10 cellular contexts compared by ENCODE assay signal in genomic region chr1:145751491-145752021, GRCh38. TPM values are rescaled to one million over a fixed set of nuclear protein-coding genes. Genes with fewer than 3 reads are reported as not detected.
DNase-seq lines count a peak whose midpoint lies in the region; ATAC-seq, FAIRE-seq and TF ChIP-seq lines count a peak whose summit lies in the region.
"Had no signal": no experiment of that assay in that cellular context is flagged by ENCODE, and none has a peak within 500 bp of the region (broad histone marks: within the 10 kb centered on the region; RNA-seq: fewer than 3 reads in every experiment).

No MANE protein-coding gene starts in this region.

- peak overlapping the region; percentile 24 to 39; a peak in 2 of 6 replicates for H3K27ac ChIP-seq in A549
- peak overlapping the region; percentile 99 for H3K27ac ChIP-seq in IMR-90 (ENCODE audit: insufficient read depth, low read length)
- no peak overlapping the region for H3K27ac ChIP-seq in naive thymus-derived CD4-positive, alpha-beta T cell (ENCODE audit: low read depth, low read length)
- H3K27ac ChIP-seq: BLaER1 treated with 17β-estradiol and CSF1 and Interleukin-3, amounts not matched to agents 10 nM and 100 nM; Peyer's patch had no signal

- H4K8ac ChIP-seq in IMR-90 (ENCODE audit: low read depth in 2 of 2, low read length in 2 of 2) = peak overlapping the region in 1 of 2 experiments; percentile 95; a peak in 2 of 4 replicates

- H3K4me3 ChIP-seq in A549 = no peak overlapping the region
- H3K4me3 ChIP-seq in IMR-90 (ENCODE audit: insufficient read depth, low read depth, low read length) = no peak overlapping the region
- H3K4me3 ChIP-seq in naive thymus-derived CD4-positive, alpha-beta T cell (ENCODE audit: low read length) = no peak overlapping the region
- H3K4me3 ChIP-seq: BLaER1 treated with 17β-estradiol and CSF1 and Interleukin-3, amounts not matched to agents 10 nM and 100 nM; Peyer's patch had no signal

- H3K9me3 ChIP-seq in A549 (no peaks in the 10 kb centered on the region), IMR-90 (ENCODE audit: control insufficient read depth, insufficient read depth, low read length) (no peaks in the 10 kb centered on the region)
- H3K9me3 ChIP-seq in naive thymus-derived CD4-positive, alpha-beta T cell (ENCODE audit: control insufficient read depth in 2 of 3, low read length in 3 of 3) = no peaks in the 10 kb centered on the region
- H3K9me3 ChIP-seq: BLaER1 treated with 17β-estradiol and CSF1 and Interleukin-3, amounts not matched to agents 10 nM and 100 nM; Peyer's patch had no signal

- peak overlapping the region; percentile 95 for H2BK120ac ChIP-seq in IMR-90 (ENCODE audit: low read depth, low read length)

- peak overlapping the region; percentile 91 for H3K23ac ChIP-seq in IMR-90 (ENCODE audit: low read depth, low read length)

- ATAC-seq in A549 = no peak
- peak; percentile 91 for ATAC-seq in IMR-90 (ENCODE audit: low read depth)
- no peak for ATAC-seq in HG03196 (IDR thresholded peaks at IDR 0.05; ENCODE audit: unreplicated experiment)
- ATAC-seq in naive thymus-derived CD4-positive, alpha-beta T cell = no peak

- peak overlapping the region; percentile 99 for H2AK5ac ChIP-seq in IMR-90 (ENCODE audit: low read depth, low read length)

- peak overlapping the region; percentile 97 for H4K5ac ChIP-seq in IMR-90 (ENCODE audit: low read depth, low read length)

- H3K36me3 Mint-ChIP-seq in mesothelial cell of epicardium = peaks cover 26% of the 10 kb centered on the region
- peaks cover 21 to 52% (median 32%) of the 10 kb centered on the region in 5 donors for H3K36me3 Mint-ChIP-seq in naive thymus-derived CD4-positive, alpha-beta T cell

- TF ChIP-seq EP300 in A549 (IDR thresholded peaks at IDR 0.05) = no peak

- H3K4me3 Mint-ChIP-seq in mesothelial cell of epicardium = no peak overlapping the region
- no peak overlapping the region for H3K4me3 Mint-ChIP-seq in naive thymus-derived CD4-positive, alpha-beta T cell

- dilution Hi-C loops in IMR-90 (cut with HindIII; ENCODE audit: low sequenced_read_pairs, unreplicated experiment) = no loop called here

- H4K91ac ChIP-seq in IMR-90 (ENCODE audit: insufficient read depth, low read depth, low read length) = peak overlapping the region; percentile 94; the same call in 1 of the 2 replicates

- H3K9me3 Mint-ChIP-seq in mesothelial cell of epicardium = no peaks in the 10 kb centered on the region
- no peaks in the 10 kb centered on the region for H3K9me3 Mint-ChIP-seq in naive thymus-derived CD4-positive, alpha-beta T cell

- no peak overlapping the region for H3K4me2 ChIP-seq in A549
- H3K4me2 ChIP-seq in IMR-90 (ENCODE audit: low read depth, low read length) = peak overlapping the region; percentile 69
- H3K4me2 ChIP-seq: BLaER1 treated with 17β-estradiol and CSF1 and Interleukin-3, amounts not matched to agents 10 nM and 100 nM had no signal

- H3K9me1 ChIP-seq in IMR-90 (ENCODE audit: insufficient read depth, low read length) = peaks cover 13% of the 10 kb centered on the region

- H2BK5ac ChIP-seq in IMR-90 (ENCODE audit: low read depth, low read length, poor library complexity, severe bottlenecking) = peak overlapping the region; percentile 99

- no peaks in the 10 kb centered on the region for H3K27me3 Mint-ChIP-seq in mesothelial cell of epicardium (ENCODE audit: low read depth)
- no peaks in the 10 kb centered on the region for H3K27me3 Mint-ChIP-seq in naive thymus-derived CD4-positive, alpha-beta T cell

- H3K14ac ChIP-seq in IMR-90 (replicated peaks; ENCODE audit: low read depth, low read length) = peak overlapping the region; percentile 92

- in situ Hi-C loops in IMR-90 (cut with MboI; ENCODE audit: low sequenced_read_pairs) = no loop called here

- POLR2A ChIA-PET in A549 (lab: Yijun Ruan, JAX) (no interaction called here), IMR-90 (lab: Charles Lee; ENCODE audit: unreplicated experiment) (interaction anchor here (1.0 kb wide), 1 partner anchor 12 kb away, joined by 3 read pairs; no protein-coding TSS in a partner anchor)
- POLR2A ChIA-PET in naive thymus-derived CD4-positive, alpha-beta T cell (lab: Charles Lee) = no interaction called here

- no peaks in the 10 kb centered on the region for H3K27me3 ChIP-seq in IMR-90 (ENCODE audit: control insufficient read depth, insufficient read depth, low read length)
- H3K27me3 ChIP-seq in naive thymus-derived CD4-positive, alpha-beta T cell (ENCODE audit: control insufficient read depth in 2 of 2, insufficient read depth in 2 of 2, low read length in 2 of 2) = no peaks in the 10 kb centered on the region
- H3K27me3 ChIP-seq: BLaER1 treated with 17β-estradiol and CSF1 and Interleukin-3, amounts not matched to agents 10 nM and 100 nM; Peyer's patch had no signal

- H3K79me1 ChIP-seq in IMR-90 (ENCODE audit: low read depth in 1 of 2, low read length in 2 of 2) = peaks cover 27 to 80% of the 10 kb centered on the region in 2 experiments

- H2AFZ ChIP-seq in IMR-90 (replicated peaks; ENCODE audit: low read length, poor library complexity) = peak overlapping the region; percentile 47

- peak overlapping the region; percentile 97 for H3K18ac ChIP-seq in IMR-90 (ENCODE audit: low read depth, low read length)

- no peak for FAIRE-seq in A549 (lab: Jason Lieb, UNC)

- TF ChIP-seq CTCF in A549 (IDR thresholded peaks at IDR 0.05) (no peak), IMR-90 (conservative IDR thresholded peaks at IDR 0.05; ENCODE audit: low read depth, low read length) (no peak), mesothelial cell of epicardium (IDR thresholded peaks at IDR 0.05; ENCODE audit: unreplicated experiment) (no peak)

- BruUV-seq in IMR-90 (replicated peaks; lab: Mats Ljungman, UMichigan) = no TSS peak

- peak overlapping the region; percentile 84 for H2AK9ac ChIP-seq in IMR-90 (replicated peaks; ENCODE audit: low read depth, low read length, poor library complexity)

- H3K4ac ChIP-seq in IMR-90 (ENCODE audit: low read depth, low read length) = peak overlapping the region; percentile 99

- peak overlapping the region; percentile 89 for H3K56ac ChIP-seq in IMR-90 (ENCODE audit: extremely low read depth, insufficient read depth, low read length)

- H3K9ac ChIP-seq in IMR-90 (ENCODE audit: low read depth, low read length) = peak overlapping the region; percentile 49
- H3K9ac ChIP-seq: BLaER1 treated with 17β-estradiol and CSF1 and Interleukin-3, amounts not matched to agents 10 nM and 100 nM had no signal

- TF ChIP-seq RAD21 in A549 (conservative IDR thresholded peaks at IDR 0.05 in 1 of 2, IDR thresholded peaks at IDR 0.05 in 1 of 2) = no peak
- no peak for TF ChIP-seq RAD21 in IMR-90 (IDR thresholded peaks at IDR 0.05; ENCODE audit: low read length)

- peak overlapping the region; percentile 18 for H3K27ac Mint-ChIP-seq in mesothelial cell of epicardium
- H3K27ac Mint-ChIP-seq in naive thymus-derived CD4-positive, alpha-beta T cell = peak overlapping the region in 1 of 9 donors; percentile 55

- 85% methylated on average over 4 of the region's 4 CpGs for WGBS in A549 (ENCODE audit: missing lambda C conversion rate)
- 100% methylated on average over 1 of the region's 4 CpGs; no CpG with 5 or more reads in 1 of the 2 experiments for WGBS in IMR-90 (ENCODE audit: extremely low coverage in 2 of 2, insufficient read length in 1 of 2), 2 experiments

- H3K4me1 Mint-ChIP-seq in mesothelial cell of epicardium = no peaks in the 10 kb centered on the region
- H3K4me1 Mint-ChIP-seq in naive thymus-derived CD4-positive, alpha-beta T cell = peaks cover 0 to 6% (median 0%) of the 10 kb centered on the region in 7 donors

- H2BK20ac ChIP-seq in IMR-90 (ENCODE audit: low read depth, low read length) = peak overlapping the region; percentile 94

- peaks cover 24% of the 10 kb centered on the region for H3K36me3 ChIP-seq in IMR-90 (ENCODE audit: control insufficient read depth, insufficient read depth, low read length)
- peaks cover 7 to 46% (median 7%) of the 10 kb centered on the region in 3 experiments for H3K36me3 ChIP-seq in naive thymus-derived CD4-positive, alpha-beta T cell (ENCODE audit: control insufficient read depth in 2 of 3, insufficient read depth in 3 of 3, low read length in 3 of 3)

- H3K4me1 ChIP-seq in A549 (peaks cover 13% of the 10 kb centered on the region; the same call in 2 of the 3 replicates), IMR-90 (ENCODE audit: control insufficient read depth, insufficient read depth, low read length) (peaks cover 10% of the 10 kb centered on the region)
- H3K4me1 ChIP-seq in naive thymus-derived CD4-positive, alpha-beta T cell (ENCODE audit: control insufficient read depth in 2 of 2, insufficient read depth in 2 of 2, low read length in 2 of 2) = no peaks in the 10 kb centered on the region
- H3K4me1 ChIP-seq: BLaER1 treated with 17β-estradiol and CSF1 and Interleukin-3, amounts not matched to agents 10 nM and 100 nM; Peyer's patch had no signal

- no peak for DNase-seq in A549 (ENCODE audit: low read depth in 1 of 2, low spot score in 1 of 2)
- DNase-seq in IMR-90 = peak; percentile 97
- DNase-seq in dedifferentiated amniotic fluid mesenchymal stem cell (ENCODE audit: extremely low spot score) = peak; percentile 96
- no peak for DNase-seq in mesothelial cell of epicardium (ENCODE audit: low spot score in 2 of 2, unreplicated experiment in 2 of 2)
- DNase-seq in NCI-H187 (lab: John Stamatoyannopoulos, UW) = no peak
- DNase-seq in activated naive CD4-positive, alpha-beta T cell treated with anti-CD3 and anti-CD28 coated beads, Interleukin-2, amount 50 U/mL, for 16 hours = no peak
- DNase-seq in naive thymus-derived CD4-positive, alpha-beta T cell = no peak
- DNase-seq: Peyer's patch had no signal

- H2BK15ac ChIP-seq in IMR-90 (ENCODE audit: low read depth, low read length) = peak overlapping the region; percentile 97

- intact Hi-C loops in IMR-90 (cut with micrococcal nuclease) = no loop called here
- intact Hi-C loops in naive thymus-derived CD4-positive, alpha-beta T cell (cut with micrococcal nuclease) = no loop called here

- peaks cover 7% of the 10 kb centered on the region for H4K20me1 ChIP-seq in IMR-90 (ENCODE audit: insufficient read depth, low read length)
- H4K20me1 ChIP-seq: BLaER1 treated with 17β-estradiol and CSF1 and Interleukin-3, amounts not matched to agents 10 nM and 100 nM had no signal

- CTCF ChIA-PET in A549 (lab: Yijun Ruan, JAX) (interaction anchor here (1.3 to 1.9 kb wide), 4 partner anchors 12 to 94 kb away, joined by 5 to 8 read pairs (median 5); partner anchors contain the start of gene NUDT17), IMR-90 (lab: Yijun Ruan, JAX) (interaction anchor here (0.6 to 1.5 kb wide), 3 partner anchors 23 to 141 kb away, joined by 3 to 5 read pairs (median 3); partner anchors contain the start of gene NUDT17)
- CTCF ChIA-PET in naive thymus-derived CD4-positive, alpha-beta T cell (lab: Charles Lee) = no interaction called here

- no peak for TF ChIP-seq POLR2A in A549 (IDR thresholded peaks at IDR 0.05; ENCODE audit: low read length)
- no peak for TF ChIP-seq POLR2A in IMR-90 (IDR thresholded peaks at IDR 0.05; ENCODE audit: low read depth, low read length)

RNA-seq across cellular contexts. Expression of gene CD160, which starts 32.3 kb away (rescaled TPM):
- polyA plus RNA-seq in A549 (2011; rRNA removed) (0.05 and 0.07 TPM in 2 replicates), A549 (2017; fragmentation: RNase III; extraction: RNeasy Plus Mini Kit Qiagen cat#74134 plus additional on column Dnase treatment) (not detected in 3 replicates), IMR-90 (2012; rRNA removed) (not detected in 2 replicates)
- polyA plus RNA-seq in A549 (2012; cell fraction: cytosol; rRNA removed) = not detected in 2 replicates
- not detected in 2 replicates for polyA plus RNA-seq in A549 (2012; cell fraction: nucleus; rRNA removed)
- not detected in 2 replicates for polyA minus RNA-seq in A549 (2011; rRNA and poly(A)+ RNA removed)
- total RNA-seq in IMR-90 (2012; rRNA removed) (not detected in 2 replicates), mesothelial cell of epicardium (0.23 TPM in 1 of 3 replicates, not detected in the others)
- polyA plus RNA-seq in IMR-90 (2012; cell fraction: cytosol; rRNA removed) = not detected in 2 replicates
- polyA plus RNA-seq in IMR-90 (2012; cell fraction: nucleus; rRNA removed; ENCODE audit: low replicate concordance) = not detected in 2 replicates
- total RNA-seq in naive thymus-derived CD4-positive, alpha-beta T cell = 10 to 100 TPM in 1 of 5 experiments, 1 to 10 TPM in 1, under 1 TPM in 1, not detected in 2; 0.34 to 12.0 (median 1.5) TPM
- under 1 TPM; 0.15 to 0.22 TPM for polyA plus RNA-seq in naive thymus-derived CD4-positive, alpha-beta T cell

RNA-seq across cellular contexts. Expression of gene PDZK1, which starts 44.4 kb away (rescaled TPM):
- polyA plus RNA-seq in A549 (2011; rRNA removed) = 2.0 and 2.9 TPM in 2 replicates
- polyA plus RNA-seq in A549 (2012; cell fraction: cytosol; rRNA removed) = 0.22 and 0.52 TPM in 2 replicates
- polyA plus RNA-seq in A549 (2012; cell fraction: nucleus; rRNA removed) = 0.26 and 0.64 TPM in 2 replicates
- polyA plus RNA-seq in A549 (2017; fragmentation: RNase III; extraction: RNeasy Plus Mini Kit Qiagen cat#74134 plus additional on column Dnase treatment) = 1.3 to 1.5 TPM (median 1.5 TPM) in 3 replicates
- polyA minus RNA-seq in A549 (2011; rRNA and poly(A)+ RNA removed) = 0.62 TPM in 1 of 2 replicates, not detected in the other
- 1.4 and 1.7 TPM in 2 replicates for total RNA-seq in IMR-90 (2012; rRNA removed)
- 1.6 and 2.1 TPM in 2 replicates for polyA plus RNA-seq in IMR-90 (2012; rRNA removed)
- 0.21 and 1.9 TPM in 2 replicates for polyA plus RNA-seq in IMR-90 (2012; cell fraction: cytosol; rRNA removed)
- 0.42 and 4.7 TPM in 2 replicates for polyA plus RNA-seq in IMR-90 (2012; cell fraction: nucleus; rRNA removed; ENCODE audit: low replicate concordance)
- 0.34 to 0.64 TPM (median 0.51 TPM) in 3 replicates for total RNA-seq in mesothelial cell of epicardium
- under 1 TPM in 2 of 5 experiments, not detected in 3; 0.17 to 0.53 TPM for total RNA-seq in naive thymus-derived CD4-positive, alpha-beta T cell
- under 1 TPM in 1 of 2 donors, not detected in 1; 0.09 TPM for polyA plus RNA-seq in naive thymus-derived CD4-positive, alpha-beta T cell

Comparison
In these comparisons a context has a peak if more than half of its experiments do, and no peak if none do; other contexts are left out.
1. DNase-seq: peak in IMR-90 (single experiment) and dedifferentiated amniotic fluid mesenchymal stem cell (single experiment); none in A549 (0 of 2), mesothelial cell of epicardium (0 of 2), NCI-H187 (0 of 2), activated naive CD4-positive, alpha-beta T cell treated with anti-CD3 and anti-CD28 coated beads, Interleukin-2, amount 50 U/mL, for 16 hours (single experiment) and naive thymus-derived CD4-positive, alpha-beta T cell (0 of 9).